1 cellular context compared by ENCODE assay signal in the genomic region with DNA sequence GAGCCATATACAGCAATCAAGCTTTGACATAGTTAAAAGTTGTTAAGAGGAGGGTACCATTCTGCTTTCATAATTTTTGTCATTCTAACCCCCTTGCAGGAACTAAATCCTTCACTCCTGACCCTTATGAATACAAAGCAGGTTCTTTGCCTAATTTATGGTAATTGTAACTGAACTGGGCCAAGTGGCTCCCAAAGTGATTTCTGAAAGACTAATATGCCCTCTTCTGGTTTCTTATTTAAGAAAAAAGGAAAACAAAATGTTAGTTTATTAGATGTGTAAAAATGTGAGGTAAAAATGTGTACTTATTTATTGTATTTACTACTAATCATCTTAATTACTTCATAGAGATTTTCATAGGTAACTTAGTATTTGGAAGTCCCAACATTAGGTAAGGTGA.
TF ChIP-seq lines count a peak whose summit lies in the region.

No MANE protein-coding gene starts in this region.

TF ChIP-seq in liver, 16 proteins besides CTCF, POLR2A, EP300 and RAD21 (continued from another document):
- TF ChIP-seq REST (IDR thresholded peaks at IDR 0.05) (no peak), JUND (IDR thresholded peaks at IDR 0.05) (no peak), EGR1 (IDR thresholded peaks at IDR 0.05; ENCODE audit: low read depth in 2 of 2) (no peak), RXRA (IDR thresholded peaks at IDR 0.05) (no peak), SP1 (IDR thresholded peaks at IDR 0.05) (no peak), HNF4A (conservative IDR thresholded peaks at IDR 0.05) (no peak), MAX (IDR thresholded peaks at IDR 0.05) (no peak), FOXA1 (IDR thresholded peaks at IDR 0.05) (no peak), YY1 (IDR thresholded peaks at IDR 0.05) (no peak), TAF1 (conservative IDR thresholded peaks at IDR 0.05) (no peak)
